Comparison of ENCODE assay signal across 10 cellular contexts in the genomic region with DNA sequence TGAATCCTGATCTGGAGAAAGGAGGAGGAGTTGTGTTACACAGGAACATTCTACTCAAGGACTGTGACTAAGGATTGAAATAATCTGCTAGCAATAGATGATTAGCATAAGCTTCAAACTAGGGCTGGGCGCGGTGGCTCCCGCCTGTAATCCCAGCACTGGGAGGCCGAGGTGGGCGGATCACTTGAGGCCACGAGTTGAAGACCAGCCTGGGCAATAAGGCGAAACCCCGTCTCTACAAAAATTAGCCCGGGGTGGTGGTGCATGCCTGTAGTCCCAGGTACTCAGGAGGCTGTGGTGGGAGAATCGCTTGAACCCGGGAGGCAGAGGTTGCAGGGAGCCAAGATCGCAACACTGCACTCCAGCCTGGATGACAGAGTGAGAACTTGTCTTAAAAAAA. TPM values are rescaled to one million over a fixed set of nuclear protein-coding genes. Genes with fewer than 3 reads are reported as not detected.
DNase-seq lines count a peak whose midpoint lies in the region; ATAC-seq and TF ChIP-seq lines count a peak whose summit lies in the region.
"Had no signal": no experiment of that assay in that cellular context is flagged by ENCODE, and none has a peak within 500 bp of the region (broad histone marks: within the 10 kb centered on the region; RNA-seq: fewer than 3 reads in every experiment).

No MANE protein-coding gene starts in this region.

- H3K79me2 ChIP-seq in OCI-LY7 (ENCODE audit: insufficient read depth, low read depth, low read length): peaks cover 45% of the 10 kb centered on the region

- no peaks in the 10 kb centered on the region for H3K9me2 ChIP-seq in OCI-LY7 (ENCODE audit: insufficient read depth, low read length)

- no TSS peak for BruUV-seq in OCI-LY7 (replicated peaks; lab: Mats Ljungman, UMichigan)

- H3K36me3 ChIP-seq in OCI-LY7 (ENCODE audit: insufficient read depth, low read length) (peaks cover 20% of the 10 kb centered on the region), endocrine pancreas (ENCODE audit: control insufficient read depth, insufficient read depth, low read length) (no peaks in the 10 kb centered on the region)

- DNase-seq in ELF-1 (ENCODE audit: low read depth, low spot score): peak; percentile 58
- DNase-seq in OCI-LY7 (ENCODE audit: low spot score): no peak
- no peak for DNase-seq in progenitor cell of endocrine pancreas (ENCODE audit: low spot score, unreplicated experiment)
- no peak for DNase-seq in T1000 (lab: John Stamatoyannopoulos, UW)
- DNase-seq in NCI-H146 treated with DMSO at 0.1 percent for 48 hours (lab: John Stamatoyannopoulos, UW; ENCODE audit: unreplicated experiment): no peak
- DNase-seq in NK-92 (lab: John Stamatoyannopoulos, UW; ENCODE audit: unreplicated experiment): no peak
- DNase-seq: effector CD4-positive, alpha-beta T cell; stimulated activated CD4-positive, alpha-beta T cell treated with anti-CD3 and anti-CD28 coated beads, Interleukin-2, amount 100 ng/mL, for 24 hours had no signal

- peak overlapping the region; percentile 62 for H3K4me3 Mint-ChIP-seq in progenitor cell of endocrine pancreas (ENCODE audit: low read depth)

- POLR2A ChIA-PET in OCI-LY7 (lab: Charles Lee): interaction anchor here (2.2 kb wide), 1 partner anchor 9 kb away, joined by 6 read pairs; no protein-coding TSS in a partner anchor

- no peak overlapping the region for H3K27ac ChIP-seq in OCI-LY7 (ENCODE audit: low read depth, low read length, poor library complexity, severe bottlenecking)

- H3K27me3 Mint-ChIP-seq in progenitor cell of endocrine pancreas: peaks cover 4% of the 10 kb centered on the region

- no peak overlapping the region for H2AFZ ChIP-seq in OCI-LY7 (ENCODE audit: low read length)

- peak overlapping the region; percentile 77 for H3K4me2 ChIP-seq in OCI-LY7 (ENCODE audit: low read length)

- no peaks in the 10 kb centered on the region for H3K9me3 Mint-ChIP-seq in progenitor cell of endocrine pancreas (ENCODE audit: low read depth)

- H3K9ac ChIP-seq in endocrine pancreas (ENCODE audit: control insufficient read depth, insufficient read depth, low read length): no peak overlapping the region

- no peaks in the 10 kb centered on the region for H3K27me3 ChIP-seq in endocrine pancreas (ENCODE audit: control insufficient read depth, insufficient read depth, low read length)

- H4K20me1 ChIP-seq in OCI-LY7 (ENCODE audit: insufficient read depth, low read length): peaks cover 18% of the 10 kb centered on the region; the same call in 1 of the 2 replicates

- TF ChIP-seq CTCF in OCI-LY7 (conservative IDR thresholded peaks at IDR 0.05; ENCODE audit: low read length) (no peak), progenitor cell of endocrine pancreas (IDR thresholded peaks at IDR 0.05; ENCODE audit: unreplicated experiment) (no peak)

- H3K27ac Mint-ChIP-seq in progenitor cell of endocrine pancreas: no peak overlapping the region

- H3K4me1 Mint-ChIP-seq in progenitor cell of endocrine pancreas (ENCODE audit: low read depth): peaks cover 22% of the 10 kb centered on the region

- intact Hi-C loops in OCI-LY7 (cut with micrococcal nuclease; ENCODE audit: unreplicated experiment): no loop called here

- no peaks in the 10 kb centered on the region for H3K9me3 ChIP-seq in OCI-LY7 (ENCODE audit: low read length)
- no peaks in the 10 kb centered on the region for H3K9me3 ChIP-seq in endocrine pancreas (ENCODE audit: control insufficient read depth, low read length)

- CTCF ChIA-PET in OCI-LY7 (lab: Charles Lee; ENCODE audit: unreplicated experiment): no interaction called here

- H3K4me1 ChIP-seq in OCI-LY7 (ENCODE audit: insufficient read depth, low read length, poor library complexity, severe bottlenecking) (peaks cover 22% of the 10 kb centered on the region), endocrine pancreas (ENCODE audit: control insufficient read depth, insufficient read depth, low read length) (peaks cover 8% of the 10 kb centered on the region)

- peak overlapping the region; percentile 78 for H3K4me3 ChIP-seq in OCI-LY7 (ENCODE audit: low read depth, low read length, poor library complexity, severe bottlenecking)
- peak overlapping the region; percentile 93 for H3K4me3 ChIP-seq in endocrine pancreas (ENCODE audit: control insufficient read depth, insufficient read depth, low read length)

- H3K36me3 Mint-ChIP-seq in progenitor cell of endocrine pancreas (ENCODE audit: insufficient read depth): peaks cover 1% of the 10 kb centered on the region

- ATAC-seq in HG03280 (IDR thresholded peaks at IDR 0.05; ENCODE audit: unreplicated experiment): no peak

RNA-seq across cellular contexts. Expression of a gene that starts 1.5 kb away (rescaled TPM):
- 18.3 and 22.7 TPM in 2 replicates for total RNA-seq in OCI-LY7 (2014; rRNA removed; shearing (Covaris generic))
- total RNA-seq in OCI-LY7 (2022) (17.8 and 20.3 TPM in 2 replicates), progenitor cell of endocrine pancreas (22.6 and 26.0 TPM in 2 replicates)

RNA-seq across cellular contexts. Expression of a gene that starts 25.9 kb away (rescaled TPM):
- total RNA-seq in OCI-LY7 (2014; rRNA removed; shearing (Covaris generic)): 78.8 and 107 TPM in 2 replicates
- total RNA-seq in OCI-LY7 (2022): 94.0 and 111 TPM in 2 replicates
- total RNA-seq in progenitor cell of endocrine pancreas: 57.2 and 60.7 TPM in 2 replicates

RNA-seq across cellular contexts. Expression of a gene that starts 58.0 kb away (rescaled TPM):
- total RNA-seq in OCI-LY7 (2014; rRNA removed; shearing (Covaris generic)): 0.77 and 1.1 TPM in 2 replicates
- total RNA-seq in OCI-LY7 (2022) (1.2 and 1.7 TPM in 2 replicates), progenitor cell of endocrine pancreas (1.6 and 2.0 TPM in 2 replicates)
